ENCODE assay signal across 8 cellular contexts in the genomic region with DNA sequence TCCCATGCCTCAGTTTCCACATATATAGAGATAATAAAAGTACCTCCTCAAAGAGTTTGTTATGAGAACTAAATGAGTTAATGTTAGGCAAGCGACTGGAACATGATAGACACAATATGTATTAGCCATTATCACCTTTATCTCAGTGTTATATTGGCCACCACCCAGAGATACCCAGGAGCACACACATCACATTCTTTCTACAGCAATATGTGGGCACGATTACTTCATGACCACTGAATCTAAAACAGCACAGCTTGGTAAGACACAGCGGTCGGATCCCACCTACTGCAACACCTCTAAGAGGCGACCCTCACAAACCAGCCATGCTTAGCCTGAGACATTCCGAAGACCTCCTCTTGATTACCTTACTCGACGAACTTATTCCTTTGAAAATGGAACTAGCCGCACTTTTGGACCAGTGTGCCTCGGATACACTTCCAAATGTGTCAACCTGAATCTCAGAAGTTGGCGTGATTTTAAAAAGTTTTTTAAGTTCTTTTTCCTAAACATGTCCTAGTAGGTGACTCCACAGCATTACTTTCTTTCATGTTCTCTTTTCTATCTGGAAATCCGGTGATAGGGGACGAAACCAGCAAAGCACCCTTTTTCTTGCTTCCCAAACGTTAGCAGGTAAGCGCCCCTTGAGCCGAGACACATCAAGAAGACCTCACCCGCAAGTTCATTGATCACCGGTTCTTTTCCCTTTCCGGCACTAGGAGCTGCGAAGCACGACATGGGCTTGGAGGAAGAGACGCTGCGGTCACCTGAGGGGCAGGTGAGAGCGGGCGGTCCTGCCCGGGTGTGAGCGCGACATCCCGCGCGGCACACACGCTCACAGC. TPM values are rescaled to one million over a fixed set of nuclear protein-coding genes. Genes with fewer than 3 reads are reported as not detected.
DNase-seq lines count a peak whose midpoint lies in the region; ATAC-seq, FAIRE-seq and TF ChIP-seq lines count a peak whose summit lies in the region.

No MANE protein-coding gene starts in this region.

- no peak overlapping the region for H3K27ac ChIP-seq in OCI-LY7 (ENCODE audit: low read depth, low read length, poor library complexity, severe bottlenecking)
- no peak overlapping the region for H3K27ac ChIP-seq in endothelial cell of umbilical vein (ENCODE audit: insufficient read depth, low read depth, low read length)
- H3K27ac ChIP-seq in neural progenitor cell: no peak overlapping the region

- H3K9me3 Mint-ChIP-seq in neural progenitor cell: no peaks in the 10 kb centered on the region

- H2AFZ ChIP-seq in OCI-LY7 (ENCODE audit: low read length) (peak overlapping the region; percentile 84; the same call in 1 of the 2 replicates), endothelial cell of umbilical vein (ENCODE audit: low read depth, low read length) (peak overlapping the region; percentile 89), neural progenitor cell (replicated peaks) (peak overlapping the region; percentile 77)

- no peaks in the 10 kb centered on the region for H3K36me3 ChIP-seq in OCI-LY7 (ENCODE audit: insufficient read depth, low read length)
- H3K36me3 ChIP-seq in endothelial cell of umbilical vein (ENCODE audit: control insufficient read depth in 2 of 2, extremely low read depth in 1 of 2, insufficient read depth in 2 of 2, low read length in 2 of 2): no peaks in the 10 kb centered on the region
- H3K36me3 ChIP-seq in neural progenitor cell: no peaks in the 10 kb centered on the region

- POLR2A ChIA-PET in OCI-LY7 (lab: Charles Lee): no interaction called here
- POLR2A ChIA-PET in endothelial cell of umbilical vein (lab: Charles Lee): no interaction called here

- intact Hi-C loops in OCI-LY7 (cut with micrococcal nuclease; ENCODE audit: unreplicated experiment) (no loop called here), endothelial cell of umbilical vein (cut with micrococcal nuclease) (loop anchor here (1.0 to 10.0 kb wide), 7 partner anchors 7 to 634 kb away; no protein-coding TSS in a partner anchor)

- FAIRE-seq in endothelial cell of umbilical vein (lab: Jason Lieb, UNC): no peak

- in situ Hi-C loops in ACHN (cut with HindIII; ENCODE audit: low pct_ligation_motif_present, low pct_unique_long_range_greater_than_20kb, low sequenced_read_pairs): no loop called here

- H3K9me3 ChIP-seq in OCI-LY7 (ENCODE audit: low read length) (no peaks in the 10 kb centered on the region), endothelial cell of umbilical vein (replicated peaks; ENCODE audit: control insufficient read depth, insufficient read depth, low read length) (no peaks in the 10 kb centered on the region), neural progenitor cell (ENCODE audit: low read depth) (no peaks in the 10 kb centered on the region)

- no peaks in the 10 kb centered on the region for H3K27me3 ChIP-seq in endothelial cell of umbilical vein (ENCODE audit: control insufficient read depth in 2 of 2, insufficient read depth in 2 of 2, low read length in 2 of 2)
- H3K27me3 ChIP-seq in neural progenitor cell: peaks cover 17% of the 10 kb centered on the region

- no peaks in the 10 kb centered on the region for H3K9me1 ChIP-seq in endothelial cell of umbilical vein (replicated peaks; ENCODE audit: control insufficient read depth, extremely low read depth, insufficient read depth, low read length)

- H3K79me2 ChIP-seq in OCI-LY7 (ENCODE audit: insufficient read depth, low read depth, low read length) (peaks cover 11% of the 10 kb centered on the region; the same call in 1 of the 2 replicates), endothelial cell of umbilical vein (ENCODE audit: control insufficient read depth, insufficient read depth, low read length) (no peaks in the 10 kb centered on the region), neural progenitor cell (ENCODE audit: low read depth) (peaks cover 14% of the 10 kb centered on the region)

- dilution Hi-C loops in endothelial cell of umbilical vein (cut with MboI; ENCODE audit: extremely low pct_ligation_motif_present, low sequenced_read_pairs): no loop called here

- H3K4me2 ChIP-seq in OCI-LY7 (ENCODE audit: low read length): peak overlapping the region; percentile 74
- peak overlapping the region; percentile 83 for H3K4me2 ChIP-seq in endothelial cell of umbilical vein (ENCODE audit: insufficient read depth, low read length)
- peak overlapping the region; percentile 88 for H3K4me2 ChIP-seq in neural progenitor cell

- TF ChIP-seq POLR2A in endothelial cell of umbilical vein (IDR thresholded peaks at IDR 0.05; ENCODE audit: low read depth, low read length): no peak

- peaks cover 4% of the 10 kb centered on the region for H3F3A ChIP-seq in neural progenitor cell (ENCODE audit: low read depth)

- DNase-seq in ACHN: peak; percentile 7
- DNase-seq in OCI-LY7 (ENCODE audit: low spot score): no peak
- DNase-seq in endothelial cell of umbilical vein (ENCODE audit: low read depth, low spot score): peak; percentile 22
- DNase-seq in neural progenitor cell (ENCODE audit: low spot score): no peak
- no peak for DNase-seq in GM03348 (ENCODE audit: low spot score)
- DNase-seq in activated CD4-positive, alpha-beta T cell treated with anti-CD3 and anti-CD28 coated beads, Interleukin-2, amount 50 U/mL, for 4 hours: no peak

- TF ChIP-seq CTCF in OCI-LY7 (conservative IDR thresholded peaks at IDR 0.05; ENCODE audit: low read length) (no peak), endothelial cell of umbilical vein (IDR thresholded peaks at IDR 0.05; ENCODE audit: extremely low read depth in 1 of 2, insufficient read depth in 1 of 2, low read depth in 1 of 2, low read length in 2 of 2) (no peak), neural progenitor cell (IDR thresholded peaks at IDR 0.05) (no peak)

- CTCF ChIA-PET in OCI-LY7 (lab: Charles Lee; ENCODE audit: unreplicated experiment) (no interaction called here), endothelial cell of umbilical vein (lab: Charles Lee) (no interaction called here)

- H3K4me1 Mint-ChIP-seq in neural progenitor cell: peaks cover 24% of the 10 kb centered on the region

- no peaks in the 10 kb centered on the region for H3K9me2 ChIP-seq in OCI-LY7 (ENCODE audit: insufficient read depth, low read length)

- no peaks in the 10 kb centered on the region for H4K20me1 ChIP-seq in OCI-LY7 (ENCODE audit: insufficient read depth, low read length)
- no peaks in the 10 kb centered on the region for H4K20me1 ChIP-seq in endothelial cell of umbilical vein (replicated peaks; ENCODE audit: control insufficient read depth, extremely low read depth, insufficient read depth, low read length)
- H4K20me1 ChIP-seq in neural progenitor cell (ENCODE audit: low read depth): no peaks in the 10 kb centered on the region

- peak; percentile 4 for ATAC-seq in GM19467 (IDR thresholded peaks at IDR 0.05; ENCODE audit: unreplicated experiment)
- no peak for ATAC-seq in GM21737 (IDR thresholded peaks at IDR 0.05; ENCODE audit: unreplicated experiment)

- peaks cover 14% of the 10 kb centered on the region for H3K27me3 Mint-ChIP-seq in neural progenitor cell (ENCODE audit: insufficient read depth, low read depth)

- H3K4me3 ChIP-seq in OCI-LY7 (ENCODE audit: low read depth, low read length, poor library complexity, severe bottlenecking) (peak overlapping the region; percentile 95), endothelial cell of umbilical vein (replicated peaks in 1 of 3; ENCODE audit: insufficient read depth in 1 of 3, low read depth in 1 of 3, low read length in 3 of 3) (peak overlapping the region; percentile 23 to 91 (median 67)), neural progenitor cell (peak overlapping the region; percentile 73)

- no peak overlapping the region for H3K27ac Mint-ChIP-seq in neural progenitor cell

- peaks cover 19% of the 10 kb centered on the region for H3K4me1 ChIP-seq in OCI-LY7 (ENCODE audit: insufficient read depth, low read length, poor library complexity, severe bottlenecking)
- peaks cover 10% of the 10 kb centered on the region for H3K4me1 ChIP-seq in endothelial cell of umbilical vein (ENCODE audit: control insufficient read depth, extremely low read depth, insufficient read depth, low read length)
- H3K4me1 ChIP-seq in neural progenitor cell: peaks cover 6% of the 10 kb centered on the region

- H3K9ac ChIP-seq in endothelial cell of umbilical vein (replicated peaks; ENCODE audit: extremely low read depth, insufficient read depth, low read length) (peak overlapping the region; percentile 66), neural progenitor cell (no peak overlapping the region)

- TSS peak; percentile 61 for BruUV-seq in OCI-LY7 (replicated peaks; lab: Mats Ljungman, UMichigan)
- TSS peak; percentile 37 for BruUV-seq in endothelial cell of umbilical vein (replicated peaks; lab: Mats Ljungman, UMichigan)

- peaks cover 2% of the 10 kb centered on the region for H3K36me3 Mint-ChIP-seq in neural progenitor cell

- H3K4me3 Mint-ChIP-seq in neural progenitor cell: peak overlapping the region; percentile 90

TF ChIP-seq in endothelial cell of umbilical vein, 7 proteins besides CTCF, POLR2A, EP300 and RAD21:
- no peak for TF ChIP-seq GATA2 (IDR thresholded peaks at IDR 0.05; ENCODE audit: insufficient read depth, insufficient read length, low read depth, low read length)
- no peak for TF ChIP-seq JUN (IDR thresholded peaks at IDR 0.05; ENCODE audit: borderline replicate concordance, insufficient read depth, insufficient read length, low read depth)
- no peak for TF ChIP-seq POLR2AphosphoS5 (IDR thresholded peaks at IDR 0.05; ENCODE audit: insufficient read depth, low read depth, low read length)
- no peak for TF ChIP-seq EZH2 (IDR thresholded peaks at IDR 0.05; ENCODE audit: borderline replicate concordance, low read depth, low read length, severe bottlenecking)
- TF ChIP-seq, protein P1, sequence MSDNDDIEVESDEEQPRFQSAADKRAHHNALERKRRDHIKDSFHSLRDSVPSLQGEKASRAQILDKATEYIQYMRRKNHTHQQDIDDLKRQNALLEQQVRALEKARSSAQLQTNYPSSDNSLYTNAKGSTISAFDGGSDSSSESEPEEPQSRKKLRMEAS (IDR thresholded peaks at IDR 0.05; ENCODE audit: insufficient read depth, insufficient read length): no peak
- no peak for TF ChIP-seq FOS (IDR thresholded peaks at IDR 0.05; ENCODE audit: borderline replicate concordance, insufficient read depth, low read length)
- TF ChIP-seq MYC (IDR thresholded peaks at IDR 0.05; ENCODE audit: low read depth, low read length): no peak
TF ChIP-seq in endothelial cell of umbilical vein: peak in this region for 0.

RNA-seq across cellular contexts. Expression of a gene that starts 0.9 kb away (rescaled TPM):
- 9.9 and 17.2 TPM in 2 replicates for total RNA-seq in OCI-LY7 (2014; rRNA removed; shearing (Covaris generic))
- total RNA-seq in OCI-LY7 (2022) (26.8 and 34.9 TPM in 2 replicates), endothelial cell of umbilical vein (23.5 TPM in 2 replicates), neural progenitor cell (ENCODE audit: low replicate concordance) (9.4 and 22.6 TPM in 2 replicates)
- 9.8 and 10.5 TPM in 2 replicates for polyA plus RNA-seq in endothelial cell of umbilical vein
- 16.1 and 17.1 TPM in 2 replicates for polyA plus RNA-seq in endothelial cell of umbilical vein (2011; cell fraction: cytosol; rRNA removed)
- 10.5 and 13.9 TPM in 2 replicates for polyA plus RNA-seq in endothelial cell of umbilical vein (2011; cell fraction: nucleus; rRNA removed)
- polyA plus RNA-seq in endothelial cell of umbilical vein (2012): 18.7 and 20.6 TPM in 2 replicates
- polyA minus RNA-seq in endothelial cell of umbilical vein: 11.4 and 11.9 TPM in 2 replicates
- 9.5 TPM for polyA minus RNA-seq in endothelial cell of umbilical vein (2011; cell fraction: cytosol; rRNA and poly(A)+ RNA removed)
- 21.8 and 31.4 TPM in 2 replicates for polyA minus RNA-seq in endothelial cell of umbilical vein (2011; cell fraction: nucleus; rRNA and poly(A)+ RNA removed)

Comparison
In these comparisons a context has a peak if more than half of its experiments do, and no peak if none do; other contexts are left out.
1. DNase-seq: peak in ACHN (single experiment) and endothelial cell of umbilical vein (single experiment); none in OCI-LY7 (single experiment), neural progenitor cell (single experiment), GM03348 (single experiment) and activated CD4-positive, alpha-beta T cell treated with anti-CD3 and anti-CD28 coated beads, Interleukin-2, amount 50 U/mL, for 4 hours (0 of 2).
2. Peak in every context shown above with its lines, with median percentiles within 50 percentile points of each other: H2AFZ ChIP-seq, H3K4me2 ChIP-seq and H3K4me3 ChIP-seq.